In the genomic region with DNA sequence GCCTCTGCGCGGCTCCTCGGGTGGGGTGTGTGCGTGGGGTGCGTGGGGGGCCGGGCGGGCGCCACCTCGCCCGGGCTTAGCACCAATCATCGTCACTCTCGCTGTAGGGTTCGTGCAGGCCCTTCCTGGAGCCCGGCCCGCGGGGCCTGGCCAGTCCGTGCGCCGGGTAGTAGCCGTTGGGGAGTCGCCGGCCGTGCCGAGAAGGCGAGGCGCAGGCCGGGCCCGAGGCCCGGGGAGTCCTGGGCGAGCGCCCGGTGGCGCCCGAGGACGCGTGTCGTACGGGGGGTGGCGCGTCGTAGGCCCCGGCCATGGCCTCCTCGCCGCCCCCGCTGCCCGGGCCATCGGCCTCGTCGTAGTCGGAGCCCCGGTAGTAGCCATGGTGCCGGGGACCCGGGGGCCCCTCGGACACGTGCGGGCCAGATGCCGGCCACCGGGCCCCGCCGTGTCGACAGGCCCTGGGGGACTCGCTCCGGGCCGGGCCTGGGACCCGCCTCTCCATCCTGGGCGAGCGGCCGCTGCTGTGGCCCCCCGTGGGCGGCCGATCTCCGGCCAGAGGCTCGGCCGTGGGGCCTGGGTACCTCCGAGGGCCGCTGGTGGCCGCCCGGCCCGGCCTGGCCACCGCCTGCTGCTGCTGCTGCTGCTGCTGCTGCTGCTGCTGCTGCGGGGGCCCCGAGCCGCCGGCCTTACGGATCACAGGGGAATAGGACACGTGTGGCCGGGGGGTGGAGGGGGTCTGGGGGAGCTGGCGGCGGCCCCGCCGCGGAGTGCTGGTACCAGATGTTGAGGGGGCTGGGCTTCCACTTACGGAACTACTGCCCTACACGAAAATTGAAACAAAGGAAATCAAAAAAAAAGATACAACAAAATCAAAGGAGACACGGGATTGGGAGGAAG, we compare ENCODE assay signal across 8 cellular contexts. TPM values are rescaled to one million over a fixed set of nuclear protein-coding genes. Genes with fewer than 3 reads are reported as not detected.
DNase-seq lines count a peak whose midpoint lies in the region; ATAC-seq and TF ChIP-seq lines count a peak whose summit lies in the region.

No MANE protein-coding gene starts in this region.

- peak; percentile 4 for ATAC-seq in HG02678 (IDR thresholded peaks at IDR 0.05; ENCODE audit: unreplicated experiment)

- CTCF ChIA-PET in AG04449 (lab: Yijun Ruan, JAX): interaction anchor here (1.0 to 6.2 kb wide), 2 partner anchors 10 to 13 kb away, joined by 3 to 50 read pairs; no protein-coding TSS in a partner anchor

- no peak for TF ChIP-seq CTCF in AG04449 (IDR thresholded peaks at IDR 0.05; ENCODE audit: insufficient read depth, low read length, missing control alignments)
- no peak for TF ChIP-seq CTCF in mesothelial cell of epicardium (IDR thresholded peaks at IDR 0.05; ENCODE audit: unreplicated experiment)

- H3K4me3 Mint-ChIP-seq in mesothelial cell of epicardium: peak overlapping the region; percentile 31

- no peaks in the 10 kb centered on the region for H3K9me3 Mint-ChIP-seq in mesothelial cell of epicardium

- H3K4me3 ChIP-seq in AG04449 (ENCODE audit: low read depth, low read length): peak overlapping the region; percentile 29

- DNase-seq in AG04449 (ENCODE audit: low read depth, low spot score) (no peak), astrocyte of the hippocampus (ENCODE audit: low read depth, low spot score) (peak; percentile 27), mesothelial cell of epicardium (ENCODE audit: low spot score in 2 of 2, unreplicated experiment in 2 of 2) (peak in 1 of 2 experiments; percentile 49), SIG-M5 (lab: John Stamatoyannopoulos, UW) (no peak), ecto neural progenitor cell (ENCODE audit: low spot score) (no peak), NCI-H510A (lab: John Stamatoyannopoulos, UW) (no peak), DMS79 (lab: John Stamatoyannopoulos, UW) (no peak)

- no peaks in the 10 kb centered on the region for H3K27me3 Mint-ChIP-seq in mesothelial cell of epicardium (ENCODE audit: low read depth)

- peaks cover 7% of the 10 kb centered on the region for H3K4me1 Mint-ChIP-seq in mesothelial cell of epicardium

- POLR2A ChIA-PET in AG04449 (lab: Yijun Ruan, JAX): interaction anchor here (1.1 kb wide), 1 partner anchor 53 kb away, joined by 6 read pairs; no protein-coding TSS in a partner anchor

- no peaks in the 10 kb centered on the region for H3K36me3 Mint-ChIP-seq in mesothelial cell of epicardium

- peak overlapping the region; percentile 96 for H3K27ac Mint-ChIP-seq in mesothelial cell of epicardium

RNA-seq across cellular contexts. Expression of a gene that starts 57.3 kb away (rescaled TPM):
- total RNA-seq in mesothelial cell of epicardium: 278 to 284 TPM (median 282 TPM) in 3 replicates

RNA-seq across cellular contexts. Expression of a gene that starts 57.3 kb away (rescaled TPM):
- total RNA-seq in mesothelial cell of epicardium: 52.7 to 58.4 TPM (median 56.7 TPM) in 3 replicates
